Comparison of ENCODE assay signal across 1 cellular context in genomic region chr1:23554481-23555224, GRCh38.
TF ChIP-seq lines count a peak whose summit lies in the region.

No MANE protein-coding gene starts in this region.

TF ChIP-seq in K562, 482 proteins besides CTCF, POLR2A, EP300 and RAD21 (continued from another document and continues in another):
- TF ChIP-seq ATF6 (CRISPR knock-in tag; IDR thresholded peaks at IDR 0.05) (no peak), E2F1 (CRISPR knock-in tag; IDR thresholded peaks at IDR 0.05) (no peak; the same call in 1 of the 2 replicates), NR2C1 (IDR thresholded peaks at IDR 0.05) (no peak), NR2C1 (tag; IDR thresholded peaks at IDR 0.05) (no peak), NBN (IDR thresholded peaks at IDR 0.05; ENCODE audit: low read depth) (peak; percentile 53), GATAD2A (IDR thresholded peaks at IDR 0.05) (0 out of 2 replicates have a peak, but pooled peaks have one; percentile 28), KDM5B (IDR thresholded peaks at IDR 0.05; ENCODE audit: insufficient replicate concordance, low read depth, low read length) (peak; percentile 34), DDX20 (tag; IDR thresholded peaks at IDR 0.05; ENCODE audit: low read depth) (no peak), ZNF224 (CRISPR knock-in tag; IDR thresholded peaks at IDR 0.05) (0 out of 2 replicates have a peak, but pooled peaks have one; percentile 16), RCOR1 (IDR thresholded peaks at IDR 0.05; ENCODE audit: borderline replicate concordance in 1 of 2, low read depth in 2 of 2, low read length in 2 of 2) (peak in 1 of 2 experiments; percentile 40; a peak in 1 of 4 replicates), REST (CRISPR knock-in tag; IDR thresholded peaks at IDR 0.05; ENCODE audit: low read depth) (no peak), FOXP4 (CRISPR knock-in tag; IDR thresholded peaks at IDR 0.05; ENCODE audit: borderline replicate concordance) (no peak), BMI1 (IDR thresholded peaks at IDR 0.05; ENCODE audit: low read length) (no peak), ZNF41 (CRISPR knock-in tag; conservative IDR thresholded peaks at IDR 0.05) (no peak), MCM3 (IDR thresholded peaks at IDR 0.05) (no peak), HDAC3 (IDR thresholded peaks at IDR 0.05; ENCODE audit: borderline replicate concordance, partially characterized antibody) (no peak), ZNF586 (CRISPR knock-in tag; conservative IDR thresholded peaks at IDR 0.05) (no peak), MCM7 (IDR thresholded peaks at IDR 0.05) (no peak), NR2F6 (CRISPR knock-in tag; IDR thresholded peaks at IDR 0.05) (no peak), SMAD2 (IDR thresholded peaks at IDR 0.05; ENCODE audit: low read depth, low read length) (no peak), FOXK2 (conservative IDR thresholded peaks at IDR 0.05 in 1 of 2, IDR thresholded peaks at IDR 0.05 in 1 of 2; ENCODE audit: low read depth in 2 of 2) (no peak), TRIM24 (IDR thresholded peaks at IDR 0.05) (no peak), KLF1 (tag; IDR thresholded peaks at IDR 0.05) (no peak), PHB2 (IDR thresholded peaks at IDR 0.05; ENCODE audit: low read depth) (no peak), ZNF445 (CRISPR knock-in tag; IDR thresholded peaks at IDR 0.05; ENCODE audit: low read depth) (no peak), NCOA6 (IDR thresholded peaks at IDR 0.05) (no peak), GABPB1 (CRISPR knock-in tag; IDR thresholded peaks at IDR 0.05) (no peak), LEF1 (IDR thresholded peaks at IDR 0.05) (no peak), MAFF (IDR thresholded peaks at IDR 0.05; ENCODE audit: low read length) (no peak), POLR2AphosphoS5 (IDR thresholded peaks at IDR 0.05; ENCODE audit: control insufficient read depth, insufficient read depth, low read depth, low read length) (peak; percentile 85), FOXK1 (CRISPR knock-in tag; IDR thresholded peaks at IDR 0.05; ENCODE audit: borderline replicate concordance) (no peak), ZNF274 (IDR thresholded peaks at IDR 0.05; ENCODE audit: borderline replicate concordance, low read depth, low read length) (no peak), NR1H2 (CRISPR knock-in tag; IDR thresholded peaks at IDR 0.05) (no peak), POU5F1 (IDR thresholded peaks at IDR 0.05; ENCODE audit: borderline replicate concordance, low read depth, low read length, partially characterized antibody) (no peak), ZFP30 (CRISPR knock-in tag; IDR thresholded peaks at IDR 0.05; ENCODE audit: borderline replicate concordance) (no peak), ZNF398 (CRISPR knock-in tag; IDR thresholded peaks at IDR 0.05) (no peak), NR4A1 (CRISPR knock-in tag; IDR thresholded peaks at IDR 0.05) (no peak), NR4A1 (tag; IDR thresholded peaks at IDR 0.05) (no peak), ZNF507 (tag; conservative IDR thresholded peaks at IDR 0.05) (no peak), SAP30 (IDR thresholded peaks at IDR 0.05; ENCODE audit: borderline replicate concordance, insufficient read depth, low read depth, low read length, poor library complexity, severe bottlenecking) (peak; percentile 69), ZHX1 (conservative IDR thresholded peaks at IDR 0.05; ENCODE audit: low read length) (no peak), ZC3H11A (IDR thresholded peaks at IDR 0.05; ENCODE audit: low read depth, low read length) (no peak), ZC3H4 (CRISPR knock-in tag; IDR thresholded peaks at IDR 0.05; ENCODE audit: borderline replicate concordance) (no peak), NCOR1 (IDR thresholded peaks at IDR 0.05) (no peak; the same call in 1 of the 2 replicates), HCFC1 (IDR thresholded peaks at IDR 0.05; ENCODE audit: low read depth, low read length) (peak; percentile 47), GTF2F1 (IDR thresholded peaks at IDR 0.05; ENCODE audit: low read depth, low read length) (peak; percentile 79; the same call in 1 of the 2 replicates), MTA1 (IDR thresholded peaks at IDR 0.05; ENCODE audit: borderline replicate concordance) (no peak), HNRNPUL1 (IDR thresholded peaks at IDR 0.05; ENCODE audit: low read length) (no peak), DNMT1 (IDR thresholded peaks at IDR 0.05) (no peak), ZNF23 (CRISPR knock-in tag; IDR thresholded peaks at IDR 0.05) (no peak), SMAD3 (CRISPR knock-in tag; conservative IDR thresholded peaks at IDR 0.05) (no peak), SPI1 (IDR thresholded peaks at IDR 0.05; ENCODE audit: borderline replicate concordance, low read depth, low read length) (no peak), NUFIP1 (IDR thresholded peaks at IDR 0.05; ENCODE audit: partially characterized antibody) (no peak), KAT2B (IDR thresholded peaks at IDR 0.05; ENCODE audit: low read depth, low read length) (peak; percentile 51), CREB1 (IDR thresholded peaks at IDR 0.05) (no peak), CREB1 (CRISPR knock-in tag; IDR thresholded peaks at IDR 0.05) (no peak), ZNF175 (CRISPR knock-in tag; IDR thresholded peaks at IDR 0.05; ENCODE audit: low read depth) (0 out of 2 replicates have a peak, but pooled peaks have one; percentile 55), ZNF431 (CRISPR knock-in tag; IDR thresholded peaks at IDR 0.05) (no peak)
- TF ChIP-seq, protein P1, sequence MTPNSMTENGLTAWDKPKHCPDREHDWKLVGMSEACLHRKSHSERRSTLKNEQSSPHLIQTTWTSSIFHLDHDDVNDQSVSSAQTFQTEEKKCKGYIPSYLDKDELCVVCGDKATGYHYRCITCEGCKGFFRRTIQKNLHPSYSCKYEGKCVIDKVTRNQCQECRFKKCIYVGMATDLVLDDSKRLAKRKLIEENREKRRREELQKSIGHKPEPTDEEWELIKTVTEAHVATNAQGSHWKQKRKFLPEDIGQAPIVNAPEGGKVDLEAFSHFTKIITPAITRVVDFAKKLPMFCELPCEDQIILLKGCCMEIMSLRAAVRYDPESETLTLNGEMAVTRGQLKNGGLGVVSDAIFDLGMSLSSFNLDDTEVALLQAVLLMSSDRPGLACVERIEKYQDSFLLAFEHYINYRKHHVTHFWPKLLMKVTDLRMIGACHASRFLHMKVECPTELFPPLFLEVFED (CRISPR knock-in tag; conservative IDR thresholded peaks at IDR 0.05), result no peak
- TF ChIP-seq, protein P2, sequence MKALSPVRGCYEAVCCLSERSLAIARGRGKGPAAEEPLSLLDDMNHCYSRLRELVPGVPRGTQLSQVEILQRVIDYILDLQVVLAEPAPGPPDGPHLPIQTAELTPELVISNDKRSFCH (CRISPR knock-in tag; IDR thresholded peaks at IDR 0.05), result no peak
- TF ChIP-seq, protein P2 (tag; IDR thresholded peaks at IDR 0.05), result no peak
